ENCODE assay signal across 15 cellular contexts in genomic region chr7:47503283-47503682, GRCh38.
DNase-seq lines count a peak whose midpoint lies in the region; ATAC-seq and TF ChIP-seq lines count a peak whose summit lies in the region.
"Had no signal": no experiment of that assay in that cellular context is flagged by ENCODE, and none has a peak within 500 bp of the region (broad histone marks: within the 10 kb centered on the region; RNA-seq: fewer than 3 reads in every experiment).

No MANE protein-coding gene starts in this region.

- no peak overlapping the region for H3K4me3 ChIP-seq in OCI-LY1 (ENCODE audit: low read depth, low read length, poor library complexity, severe bottlenecking)
- no peak overlapping the region for H3K4me3 ChIP-seq in fibroblast of lung (replicated peaks in 1 of 4; ENCODE audit: control extremely low read depth in 1 of 4, insufficient read depth in 1 of 4, low read depth in 3 of 4, low read length in 4 of 4)
- no peak overlapping the region for H3K4me3 ChIP-seq in trophoblast cell (ENCODE audit: low read depth, low read length)
- H3K4me3 ChIP-seq: cardiac muscle cell, lung, pancreas, suprapubic skin had no signal

- H4K20me1 ChIP-seq in OCI-LY1 (ENCODE audit: insufficient read depth, low read length): no peaks in the 10 kb centered on the region
- H4K20me1 ChIP-seq in fibroblast of lung (ENCODE audit: control insufficient read depth, extremely low read depth, insufficient read depth, low read length): no peaks in the 10 kb centered on the region

- H3K9me3 Mint-ChIP-seq in activated naive CD4-positive, alpha-beta T cell treated with anti-CD3 and anti-CD28 coated beads, Interleukin-2, amount 50 U/mL, for 72 hours: no peaks in the 10 kb centered on the region
- H3K9me3 Mint-ChIP-seq in activated CD4-positive, alpha-beta T cell treated with anti-CD3 and anti-CD28 coated beads for 36 hours (ENCODE audit: low read depth): no peaks in the 10 kb centered on the region

- H3K23ac ChIP-seq in trophoblast cell (ENCODE audit: low read length): no peak overlapping the region

- no peak overlapping the region for H3K27ac Mint-ChIP-seq in activated naive CD4-positive, alpha-beta T cell treated with anti-CD3 and anti-CD28 coated beads, Interleukin-2, amount 50 U/mL, for 72 hours
- H3K27ac Mint-ChIP-seq in activated CD4-positive, alpha-beta T cell treated with anti-CD3 and anti-CD28 coated beads for 36 hours: no peak overlapping the region
- H3K27ac Mint-ChIP-seq: CD4-positive, CD25-positive, alpha-beta regulatory T cell had no signal

- no peaks in the 10 kb centered on the region for H3K9me2 ChIP-seq in OCI-LY1 (ENCODE audit: low read depth, low read length)

- no peaks in the 10 kb centered on the region for H3K4me1 Mint-ChIP-seq in activated CD4-positive, alpha-beta T cell treated with anti-CD3 and anti-CD28 coated beads for 36 hours
- H3K4me1 Mint-ChIP-seq: CD4-positive, CD25-positive, alpha-beta regulatory T cell had no signal

- ATAC-seq in HG03280 (IDR thresholded peaks at IDR 0.05; ENCODE audit: unreplicated experiment) (no peak), GM21529 (IDR thresholded peaks at IDR 0.05; ENCODE audit: unreplicated experiment) (no peak)
- no peak for ATAC-seq in activated naive CD4-positive, alpha-beta T cell treated with anti-CD3 and anti-CD28 coated beads, Interleukin-2, amount 50 U/mL, for 72 hours
- ATAC-seq in activated CD4-positive, alpha-beta T cell treated with anti-CD3 and anti-CD28 coated beads for 36 hours: no peak

- H4K8ac ChIP-seq in trophoblast cell (ENCODE audit: low read depth, low read length): no peak overlapping the region

- no peaks in the 10 kb centered on the region for H3K36me3 Mint-ChIP-seq in activated naive CD4-positive, alpha-beta T cell treated with anti-CD3 and anti-CD28 coated beads, Interleukin-2, amount 50 U/mL, for 72 hours
- H3K36me3 Mint-ChIP-seq in activated CD4-positive, alpha-beta T cell treated with anti-CD3 and anti-CD28 coated beads for 36 hours (ENCODE audit: low read depth): no peaks in the 10 kb centered on the region
- H3K36me3 Mint-ChIP-seq: CD4-positive, CD25-positive, alpha-beta regulatory T cell had no signal

- H3K14ac ChIP-seq in trophoblast cell (ENCODE audit: low read length): no peak overlapping the region

- H2BK12ac ChIP-seq in trophoblast cell (ENCODE audit: low read length): peak overlapping the region; percentile 14

- intact Hi-C loops in activated CD4-positive, alpha-beta T cell treated with anti-CD3 and anti-CD28 coated beads for 36 hours (cut with DNase I, micrococcal nuclease): no loop called here

- DNase-seq in CD1c-positive myeloid dendritic cell (ENCODE audit: extremely low spot score) (peak; percentile 75), fibroblast of lung (ENCODE audit: low read depth in 2 of 2) (peak; percentile 67 to 73), trophoblast cell (no peak)
- no peak for DNase-seq in activated naive CD4-positive, alpha-beta T cell treated with anti-CD3 and anti-CD28 coated beads, Interleukin-2, amount 50 U/mL, for 72 hours (ENCODE audit: low spot score in 2 of 2)
- no peak for DNase-seq in activated CD4-positive, alpha-beta T cell treated with anti-CD3 and anti-CD28 coated beads for 36 hours
- DNase-seq: CD4-positive, CD25-positive, alpha-beta regulatory T cell; pancreas; Right ventricle myocardium superior; WERI-Rb-1 had no signal

- H3K9ac ChIP-seq in OCI-LY1 (ENCODE audit: low read length) (no peak overlapping the region), fibroblast of lung (ENCODE audit: insufficient read depth, low read length) (no peak overlapping the region), trophoblast cell (ENCODE audit: low read length) (no peak overlapping the region)

- no peaks in the 10 kb centered on the region for H3K27me3 Mint-ChIP-seq in activated CD4-positive, alpha-beta T cell treated with anti-CD3 and anti-CD28 coated beads for 36 hours
- H3K27me3 Mint-ChIP-seq: CD4-positive, CD25-positive, alpha-beta regulatory T cell had no signal

- no peak overlapping the region for H2AK5ac ChIP-seq in trophoblast cell (ENCODE audit: low read length)

- no peak overlapping the region for H3K4me3 Mint-ChIP-seq in activated CD4-positive, alpha-beta T cell treated with anti-CD3 and anti-CD28 coated beads for 36 hours
- H3K4me3 Mint-ChIP-seq: CD4-positive, CD25-positive, alpha-beta regulatory T cell had no signal

- peak overlapping the region; percentile 82 for H3K27ac ChIP-seq in OCI-LY1 (ENCODE audit: low read depth, low read length, poor library complexity, severe bottlenecking)
- no peak overlapping the region for H3K27ac ChIP-seq in fibroblast of lung (ENCODE audit: insufficient read depth, low read length)
- no peak overlapping the region for H3K27ac ChIP-seq in trophoblast cell (ENCODE audit: low read depth, low read length)
- H3K27ac ChIP-seq: cardiac muscle cell, suprapubic skin, WERI-Rb-1 had no signal

- H4K12ac ChIP-seq in trophoblast cell (ENCODE audit: low read depth, low read length): no peak overlapping the region

- H3K36me3 ChIP-seq in OCI-LY1 (ENCODE audit: insufficient read depth, low read length) (peaks cover 50% of the 10 kb centered on the region; the same call in 1 of the 2 replicates), fibroblast of lung (ENCODE audit: control insufficient read depth, insufficient read depth, low read length) (peaks cover 13% of the 10 kb centered on the region), trophoblast cell (ENCODE audit: control insufficient read depth in 1 of 2, insufficient read depth in 2 of 2, low read length in 2 of 2) (peaks cover 46 to 54% of the 10 kb centered on the region in 2 experiments)
- H3K36me3 ChIP-seq: cardiac muscle cell, pancreas, suprapubic skin, WERI-Rb-1 had no signal

- H4K91ac ChIP-seq in trophoblast cell (ENCODE audit: low read depth, low read length): no peak overlapping the region

- TF ChIP-seq CTCF in OCI-LY1 (IDR thresholded peaks at IDR 0.05; ENCODE audit: low read length) (no peak), fibroblast of lung (conservative IDR thresholded peaks at IDR 0.05 in 1 of 2, IDR thresholded peaks at IDR 0.05 in 1 of 2; ENCODE audit: low read depth in 1 of 2, low read length in 2 of 2) (no peak)

- no peak overlapping the region for H2BK120ac ChIP-seq in trophoblast cell (ENCODE audit: insufficient read depth, low read length, poor library complexity)

- no peaks in the 10 kb centered on the region for H3F3A ChIP-seq in OCI-LY1 (ENCODE audit: insufficient read depth, low read length)

- H3K18ac ChIP-seq in trophoblast cell (ENCODE audit: low read length): no peak overlapping the region

- no peak overlapping the region for H2BK5ac ChIP-seq in trophoblast cell (ENCODE audit: low read depth, low read length, poor library complexity)

- no peaks in the 10 kb centered on the region; the same call in 1 of the 2 replicates for H3K79me2 ChIP-seq in OCI-LY1 (ENCODE audit: insufficient read depth, low read length)
- peaks cover 8% of the 10 kb centered on the region for H3K79me2 ChIP-seq in fibroblast of lung (ENCODE audit: control insufficient read depth, insufficient read depth, low read length)
- H3K79me2 ChIP-seq in trophoblast cell (ENCODE audit: control insufficient read depth, insufficient read depth, low read length, poor library complexity): peaks cover 12% of the 10 kb centered on the region

- H3K4me1 ChIP-seq in OCI-LY1 (ENCODE audit: insufficient read depth, low read length, severe bottlenecking) (peaks cover 53% of the 10 kb centered on the region), fibroblast of lung (ENCODE audit: control insufficient read depth, extremely low read depth, insufficient read depth, low read length) (peaks cover 16% of the 10 kb centered on the region), trophoblast cell (ENCODE audit: control insufficient read depth in 1 of 2, insufficient read depth in 2 of 2, low read length in 2 of 2) (peaks cover 42 to 54% of the 10 kb centered on the region in 2 experiments)

- H2AFZ ChIP-seq in OCI-LY1 (ENCODE audit: low read length) (no peak overlapping the region), fibroblast of lung (ENCODE audit: low read length) (no peak overlapping the region), trophoblast cell (ENCODE audit: insufficient read depth, low read length, poor library complexity) (no peak overlapping the region)

- POLR2A ChIA-PET in activated CD4-positive, alpha-beta T cell treated with anti-CD3 and anti-CD28 coated beads for 36 hours (lab: Charles Lee): no interaction called here

- CTCF ChIA-PET in activated CD4-positive, alpha-beta T cell treated with anti-CD3 and anti-CD28 coated beads for 36 hours (lab: Charles Lee): interaction anchor here (1.2 kb wide), 1 partner anchor 244 kb away, joined by 3 read pairs; no protein-coding TSS in a partner anchor

- H3K4ac ChIP-seq in trophoblast cell (ENCODE audit: low read depth, low read length): peak overlapping the region; percentile 61

- no peaks in the 10 kb centered on the region for H3K9me3 ChIP-seq in OCI-LY1 (ENCODE audit: low read length)
- H3K9me3 ChIP-seq in fibroblast of lung (ENCODE audit: control insufficient read depth, insufficient read depth, low read depth, low read length): no peaks in the 10 kb centered on the region
- H3K9me3 ChIP-seq in trophoblast cell (ENCODE audit: insufficient read depth, low read depth, low read length): no peaks in the 10 kb centered on the region
- H3K9me3 ChIP-seq: pancreas, suprapubic skin had no signal

- H3K4me2 ChIP-seq in OCI-LY1 (ENCODE audit: low read length) (no peak overlapping the region), fibroblast of lung (ENCODE audit: extremely low read depth, insufficient read depth, low read length) (no peak overlapping the region), trophoblast cell (ENCODE audit: low read length) (no peak overlapping the region)

- no peaks in the 10 kb centered on the region for H3K27me3 ChIP-seq in OCI-LY1 (ENCODE audit: insufficient read depth, low read length)
- no peaks in the 10 kb centered on the region for H3K27me3 ChIP-seq in fibroblast of lung (ENCODE audit: control insufficient read depth, insufficient read depth, low read length)
- no peaks in the 10 kb centered on the region for H3K27me3 ChIP-seq in trophoblast cell (ENCODE audit: insufficient read depth, low read length)
- H3K27me3 ChIP-seq: cardiac muscle cell, pancreas, suprapubic skin had no signal

- peaks cover 36% of the 10 kb centered on the region for H3K79me1 ChIP-seq in trophoblast cell (ENCODE audit: low read length)

Comparison
In these comparisons a context has a peak if more than half of its experiments do, and no peak if none do; other contexts are left out.
1. DNase-seq: peak in CD1c-positive myeloid dendritic cell (single experiment) and fibroblast of lung (2 of 2); none in trophoblast cell (0 of 2), activated naive CD4-positive, alpha-beta T cell treated with anti-CD3 and anti-CD28 coated beads, Interleukin-2, amount 50 U/mL, for 72 hours (0 of 2) and activated CD4-positive, alpha-beta T cell treated with anti-CD3 and anti-CD28 coated beads for 36 hours (single experiment).